ENCODE assay signal across 21 cellular contexts in the genomic region with DNA sequence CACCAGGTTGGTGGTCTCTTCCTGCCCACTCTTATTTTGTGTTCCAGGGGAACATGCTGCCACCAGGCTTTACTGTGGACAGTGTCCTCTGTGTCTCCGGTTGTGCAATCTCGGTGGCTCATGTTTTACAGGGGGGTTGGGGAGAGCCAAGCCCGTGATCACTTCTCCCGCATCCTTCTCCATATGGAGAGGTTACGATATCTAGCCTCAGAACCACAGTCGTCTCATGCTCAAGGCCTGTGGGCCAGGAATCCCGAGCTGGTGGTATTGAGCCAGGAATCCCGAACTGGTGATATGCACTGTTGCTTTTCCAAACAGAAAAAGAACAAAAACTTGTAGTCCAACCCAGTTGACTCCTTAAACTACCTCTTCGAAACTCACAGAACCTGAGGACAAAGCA. TPM values are rescaled to one million over a fixed set of nuclear protein-coding genes. Genes with fewer than 3 reads are reported as not detected.
A peak's percentile ranks its signal among the peaks of the same experiment; 100 is the strongest.
DNase-seq lines count a peak whose midpoint lies in the region; ATAC-seq and TF ChIP-seq lines count a peak whose summit lies in the region.
"Had no signal": no experiment of that assay in that cellular context is flagged by ENCODE, and none has a peak within 500 bp of the region (broad histone marks: within the 10 kb centered on the region; RNA-seq: fewer than 3 reads in every experiment).

No MANE protein-coding gene starts in this region.

- ATAC-seq in T-helper 17 cell (no peak), naive B cell (ENCODE audit: low read depth in 2 of 2) (no peak), GM21367 (IDR thresholded peaks at IDR 0.05; ENCODE audit: unreplicated experiment) (no peak)
- ATAC-seq: A549; CD8-positive, alpha-beta T cell; PC-3 had no signal

- H3K27ac Mint-ChIP-seq in T-helper 17 cell (peak overlapping the region; percentile 27), naive B cell (peak overlapping the region; percentile 47 to 85 (median 64)), progenitor cell of endocrine pancreas (peak overlapping the region; percentile 29)
- H3K27ac Mint-ChIP-seq: CD8-positive, alpha-beta T cell had no signal

- H3K4me1 Mint-ChIP-seq in T-helper 17 cell (peaks cover 4% of the 10 kb centered on the region), naive B cell (peaks cover 57 to 71% (median 63%) of the 10 kb centered on the region in 3 donors), progenitor cell of endocrine pancreas (ENCODE audit: low read depth) (no peaks in the 10 kb centered on the region)

- H3K36me3 Mint-ChIP-seq in T-helper 17 cell (ENCODE audit: low read depth) (no peaks in the 10 kb centered on the region), naive B cell (no peaks in the 10 kb centered on the region), progenitor cell of endocrine pancreas (ENCODE audit: insufficient read depth) (peaks cover 5% of the 10 kb centered on the region)
- H3K36me3 Mint-ChIP-seq: CD8-positive, alpha-beta T cell had no signal

- H3K4me3 ChIP-seq in BLaER1, result peak overlapping the region; percentile 28
- H3K4me3 ChIP-seq: A549, MG63 had no signal

- H3K4me3 Mint-ChIP-seq in T-helper 17 cell (no peak overlapping the region), naive B cell (peak overlapping the region in 5 of 8 donors; percentile 19 to 85 (median 45)), progenitor cell of endocrine pancreas (ENCODE audit: low read depth) (no peak overlapping the region)
- H3K4me3 Mint-ChIP-seq: CD8-positive, alpha-beta T cell had no signal

- peak overlapping the region; percentile 61 for H3K27ac ChIP-seq in BLaER1
- H3K27ac ChIP-seq: A549, C4-2B had no signal

- DNase-seq in T-helper 17 cell (no peak), naive B cell (no peak), progenitor cell of endocrine pancreas (ENCODE audit: low spot score, unreplicated experiment) (no peak), GM20000 (ENCODE audit: low spot score) (no peak), RKO (ENCODE audit: low spot score) (no peak)
- DNase-seq: AML-193; Caco-2; CD8-positive, alpha-beta T cell; KBM-7; MG63; NCI-H1105 treated with DMSO at 0.1 percent for 48 hours; NCI-H1930; NCI-H2107; NCI-H446 treated with DMSO at 0.1 percent for 48 hours; NK-92 treated with Interleukin-12 subunit alpha and Interleukin-12 subunit beta, amount 100 ng/mL, for 24 hours; PC-3 had no signal

- no peak overlapping the region for H3K9ac ChIP-seq in BLaER1

- no peak overlapping the region for H3K4me2 ChIP-seq in BLaER1
- H3K4me2 ChIP-seq: A549 had no signal

- peaks cover 40% of the 10 kb centered on the region for H3K9me3 ChIP-seq in BLaER1
- no peaks in the 10 kb centered on the region for H3K9me3 ChIP-seq in T-helper 17 cell (ENCODE audit: control insufficient read depth, low read length, poor library complexity, severe bottlenecking)
- H3K9me3 ChIP-seq: Caco-2, MG63 had no signal

- peaks cover 23% of the 10 kb centered on the region for H3K36me3 ChIP-seq in BLaER1
- H3K36me3 ChIP-seq: MG63 had no signal

- no peaks in the 10 kb centered on the region for H3K27me3 ChIP-seq in BLaER1
- H3K27me3 ChIP-seq: MG63 had no signal

- peaks cover 11% of the 10 kb centered on the region for H3K27me3 Mint-ChIP-seq in T-helper 17 cell
- H3K27me3 Mint-ChIP-seq in naive B cell, result no peaks in the 10 kb centered on the region
- H3K27me3 Mint-ChIP-seq in progenitor cell of endocrine pancreas, result peaks cover 8% of the 10 kb centered on the region

- H3K9me3 Mint-ChIP-seq in naive B cell, result peaks cover 0 to 5% (median 0%) of the 10 kb centered on the region in 7 donors
- H3K9me3 Mint-ChIP-seq in progenitor cell of endocrine pancreas (ENCODE audit: low read depth), result peaks cover 16% of the 10 kb centered on the region
- H3K9me3 Mint-ChIP-seq: CD8-positive, alpha-beta T cell had no signal

- peaks cover 63% of the 10 kb centered on the region for H3K4me1 ChIP-seq in BLaER1

- no peaks in the 10 kb centered on the region for H4K20me1 ChIP-seq in BLaER1

- TF ChIP-seq CTCF in progenitor cell of endocrine pancreas (IDR thresholded peaks at IDR 0.05; ENCODE audit: unreplicated experiment), result no peak
- TF ChIP-seq CTCF in GM20000 (IDR thresholded peaks at IDR 0.05; ENCODE audit: extremely low read depth, missing control alignments), result no peak

RNA-seq across cellular contexts. Expression of a gene that starts 37.0 kb away (rescaled TPM):
- total RNA-seq in T-helper 17 cell (10 to 100 TPM; 61.0 to 76.1 TPM), progenitor cell of endocrine pancreas (69.2 and 75.3 TPM in 2 replicates)
- 10 to 100 TPM in 1 of 6 donors, 1 to 10 TPM in 5; 2.8 to 10.2 (median 5.5) TPM for polyA plus RNA-seq in naive B cell (ENCODE audit: low read depth in 6 of 6)

RNA-seq across cellular contexts. Expression of a gene that starts 47.8 kb away (rescaled TPM):
- total RNA-seq in T-helper 17 cell (not detected), progenitor cell of endocrine pancreas (8.1 and 9.2 TPM in 2 replicates)
- polyA plus RNA-seq in naive B cell (ENCODE audit: low read depth in 6 of 6), result not detected
- total RNA-seq: Caco-2; CD8-positive, alpha-beta T cell; LHCN-M2; PC-3 had no signal

Comparison
In these comparisons a context has a peak if more than half of its experiments do, and no peak if none do; other contexts are left out.
1. H3K4me3 Mint-ChIP-seq: peak in naive B cell (5 of 8); none in T-helper 17 cell (single experiment) and progenitor cell of endocrine pancreas (single experiment).
2. Peak in every context shown above with its lines, with median percentiles within 50 percentile points of each other: H3K27ac Mint-ChIP-seq.